ENCODE assay signal across 8 cellular contexts in the genomic region with DNA sequence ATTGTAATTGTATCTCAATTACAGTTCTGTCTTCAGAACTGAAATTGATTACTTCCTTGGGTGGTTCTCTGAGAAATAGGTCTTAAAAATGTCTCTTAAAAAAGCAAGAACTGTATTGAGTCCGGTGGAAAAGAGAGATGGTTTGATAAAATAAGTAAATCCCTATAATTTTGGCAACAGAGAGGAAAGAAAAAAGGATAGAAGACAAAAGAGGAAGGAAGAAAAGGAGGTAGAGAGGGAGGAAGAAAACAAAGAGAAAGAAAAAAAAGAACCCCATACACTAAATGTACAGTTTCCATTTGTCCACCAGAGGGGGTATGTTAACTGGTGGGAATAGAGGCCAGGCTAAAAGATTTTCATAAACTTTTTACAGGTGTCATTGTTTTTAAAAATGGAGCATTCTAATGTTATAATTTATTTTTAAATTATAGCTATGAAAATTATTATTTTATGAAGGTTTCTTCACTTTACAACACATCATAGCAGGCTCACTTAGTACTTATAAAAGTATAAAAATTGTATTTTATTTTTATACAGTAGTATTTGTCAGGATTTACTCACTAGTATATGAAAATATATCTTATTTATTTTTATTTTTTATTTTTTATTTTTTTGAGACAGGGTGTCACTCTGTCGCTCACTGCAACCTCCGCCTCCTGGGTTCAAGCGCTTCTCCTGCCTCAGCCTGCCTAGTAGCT. TPM values are rescaled to one million over a fixed set of nuclear protein-coding genes. Genes with fewer than 3 reads are reported as not detected.
DNase-seq lines count a peak whose midpoint lies in the region; ATAC-seq, FAIRE-seq and TF ChIP-seq lines count a peak whose summit lies in the region.

No MANE protein-coding gene starts in this region.

- WGBS in upper lobe of left lung, 2 donors, result 70 to 74% methylated on average over 4 of the region's 4 CpGs

- no peaks in the 10 kb centered on the region for H3K9me3 Mint-ChIP-seq in activated naive CD4-positive, alpha-beta T cell treated with anti-CD3 and anti-CD28 coated beads, Interleukin-2, amount 50 U/mL, for 72 hours

- TF ChIP-seq EP300 in upper lobe of left lung (IDR thresholded peaks at IDR 0.05), result no peak

- no peaks in the 10 kb centered on the region for H3K36me3 ChIP-seq in keratinocyte (ENCODE audit: control insufficient read depth in 2 of 2, extremely low read depth in 1 of 2, insufficient read depth in 2 of 2, low read length in 2 of 2)
- no peaks in the 10 kb centered on the region for H3K36me3 ChIP-seq in upper lobe of left lung
- H3K36me3 ChIP-seq in effector memory CD4-positive, alpha-beta T cell (ENCODE audit: control insufficient read depth, insufficient read depth, low read length), result no peaks in the 10 kb centered on the region

- dilution Hi-C loops in keratinocyte (cut with MboI; ENCODE audit: extremely low pct_ligation_motif_present, low sequenced_read_pairs), result no loop called here

- H3K27ac ChIP-seq in keratinocyte (ENCODE audit: control insufficient read depth, insufficient read depth, low read length), result no peak overlapping the region
- H3K27ac ChIP-seq in upper lobe of left lung, result no peak overlapping the region
- no peak overlapping the region for H3K27ac ChIP-seq in effector memory CD4-positive, alpha-beta T cell (ENCODE audit: insufficient read depth, low read length, poor library complexity, severe bottlenecking)

- H3K27ac Mint-ChIP-seq in activated naive CD4-positive, alpha-beta T cell treated with anti-CD3 and anti-CD28 coated beads, Interleukin-2, amount 50 U/mL, for 72 hours, result peak overlapping the region; percentile 43 to 78

- no peaks in the 10 kb centered on the region for H4K20me1 ChIP-seq in keratinocyte (ENCODE audit: control insufficient read depth, extremely low read depth, insufficient read depth, low read length)

- H3K27me3 ChIP-seq in keratinocyte (ENCODE audit: control insufficient read depth, extremely low read depth, insufficient read depth, low read length), result no peaks in the 10 kb centered on the region
- no peaks in the 10 kb centered on the region for H3K27me3 ChIP-seq in upper lobe of left lung
- no peaks in the 10 kb centered on the region for H3K27me3 ChIP-seq in effector memory CD4-positive, alpha-beta T cell (replicated peaks; ENCODE audit: control insufficient read depth, insufficient read depth, low read length, poor library complexity, severe bottlenecking)

- no peak for FAIRE-seq in keratinocyte (lab: Jason Lieb, UNC)

- H2AFZ ChIP-seq in keratinocyte (ENCODE audit: control insufficient read depth, low read length), result peak overlapping the region; percentile 75

- H3K79me2 ChIP-seq in keratinocyte (ENCODE audit: control insufficient read depth, insufficient read depth, low read length), result peaks cover 23% of the 10 kb centered on the region

- peaks cover 18 to 23% of the 10 kb centered on the region in 2 donors for H3K36me3 Mint-ChIP-seq in activated naive CD4-positive, alpha-beta T cell treated with anti-CD3 and anti-CD28 coated beads, Interleukin-2, amount 50 U/mL, for 72 hours

- H3K4me3 ChIP-seq in AG09309 (ENCODE audit: control insufficient read depth, low read depth, low read length) (no peak overlapping the region), GM12875 (ENCODE audit: low read depth, low read length) (no peak overlapping the region), keratinocyte (ENCODE audit: control insufficient read depth in 2 of 3, extremely low read depth in 1 of 3, insufficient read depth in 2 of 3, low read depth in 1 of 3, low read length in 3 of 3) (no peak overlapping the region), upper lobe of left lung (no peak overlapping the region)
- no peak overlapping the region for H3K4me3 ChIP-seq in effector memory CD4-positive, alpha-beta T cell (ENCODE audit: insufficient read depth, low read depth, low read length, poor library complexity, severe bottlenecking)

- TF ChIP-seq CTCF in AG09309 (IDR thresholded peaks at IDR 0.05; ENCODE audit: control insufficient read depth, insufficient read depth, low read depth, low read length, missing control alignments), result peak; percentile 68
- TF ChIP-seq CTCF in GM12875 (IDR thresholded peaks at IDR 0.05; ENCODE audit: borderline replicate concordance, insufficient read depth, low read depth, low read length), result peak; percentile 46; the same call in 1 of the 2 replicates
- TF ChIP-seq CTCF in keratinocyte (optimal IDR thresholded peaks at IDR 0.05 in 1 of 3, IDR thresholded peaks at IDR 0.05 in 1 of 3, conservative IDR thresholded peaks at IDR 0.05 in 1 of 3; ENCODE audit: extremely low read depth in 1 of 3, insufficient read depth in 2 of 3, low read length in 3 of 3), result peak in 2 of 3 experiments; percentile 41 to 48
- TF ChIP-seq CTCF in upper lobe of left lung (IDR thresholded peaks at IDR 0.05), result peak; percentile 16 to 74 (median 61)

- no peak overlapping the region for H3K9ac ChIP-seq in keratinocyte (ENCODE audit: control insufficient read depth, extremely low read depth, insufficient read depth, low read length)

- H3K4me2 ChIP-seq in keratinocyte (ENCODE audit: control insufficient read depth, extremely low read depth, insufficient read depth, low read depth, low read length), result peak overlapping the region; percentile 42

- H3K9me3 ChIP-seq in keratinocyte (ENCODE audit: control insufficient read depth, low read depth, low read length), result no peaks in the 10 kb centered on the region
- H3K9me3 ChIP-seq in upper lobe of left lung, result no peaks in the 10 kb centered on the region
- H3K9me3 ChIP-seq in effector memory CD4-positive, alpha-beta T cell (ENCODE audit: control insufficient read depth, low read length), result no peaks in the 10 kb centered on the region

- TF ChIP-seq POLR2A in upper lobe of left lung (IDR thresholded peaks at IDR 0.05), result no peak

- H3K4me1 ChIP-seq in keratinocyte (ENCODE audit: control insufficient read depth, extremely low read depth, insufficient read depth, low read length) (peaks cover 10% of the 10 kb centered on the region), upper lobe of left lung (peaks cover 4 to 16% (median 7%) of the 10 kb centered on the region in 4 donors)
- no peaks in the 10 kb centered on the region for H3K4me1 ChIP-seq in effector memory CD4-positive, alpha-beta T cell (ENCODE audit: control insufficient read depth, insufficient read depth, low read length, poor library complexity, severe bottlenecking)

- DNase-seq in AG09309 (ENCODE audit: low read depth) (no peak), NCI-H2227 (lab: John Stamatoyannopoulos, UW; ENCODE audit: unreplicated experiment) (peak; percentile 65), keratinocyte (ENCODE audit: low read depth, low spot score) (peak; percentile 11), upper lobe of left lung (no peak)
- DNase-seq in activated naive CD4-positive, alpha-beta T cell treated with anti-CD3 and anti-CD28 coated beads, Interleukin-2, amount 50 U/mL, for 72 hours (ENCODE audit: low spot score in 2 of 2), result no peak
- DNase-seq in effector memory CD4-positive, alpha-beta T cell, result no peak

- no peak for ATAC-seq in activated naive CD4-positive, alpha-beta T cell treated with anti-CD3 and anti-CD28 coated beads, Interleukin-2, amount 50 U/mL, for 72 hours
- ATAC-seq in upper lobe of left lung (ENCODE audit: low FRiP score in 2 of 2), result no peak
- ATAC-seq in HG03460 (IDR thresholded peaks at IDR 0.05; ENCODE audit: unreplicated experiment), result no peak

- no peaks in the 10 kb centered on the region for H3K9me1 ChIP-seq in keratinocyte (ENCODE audit: control insufficient read depth, extremely low read depth, insufficient read depth, low read length)

RNA-seq across cellular contexts. Expression of gene UBE2T, which starts 2.1 kb away (rescaled TPM):
- 100 to 1,000 TPM in 1 of 2 donors, 10 to 100 TPM in 1; 79.7 to 166 TPM for total RNA-seq in activated naive CD4-positive, alpha-beta T cell treated with anti-CD3 and anti-CD28 coated beads, Interleukin-2, amount 50 U/mL, for 72 hours
- polyA plus RNA-seq in keratinocyte, result 32.3 to 71.7 TPM (median 53.9 TPM) in 3 replicates
- 3.0 TPM for polyA plus RNA-seq in keratinocyte (2011; ENCODE audit: low read depth)
- 27.4 and 56.1 TPM in 2 replicates for polyA plus RNA-seq in keratinocyte (2011; cell fraction: cytosol; rRNA removed)
- polyA plus RNA-seq in keratinocyte (2011; cell fraction: nucleus; rRNA removed), result 25.8 and 27.3 TPM in 2 replicates
- 6.3 and 32.0 TPM in 2 replicates for polyA plus RNA-seq in keratinocyte (2012; ENCODE audit: low replicate concordance)
- polyA minus RNA-seq in keratinocyte, result 10.8 to 23.1 TPM (median 13.5 TPM) in 3 replicates
- polyA minus RNA-seq in keratinocyte (2011; cell fraction: cytosol; rRNA and poly(A)+ RNA removed), result 13.2 TPM
- 3.7 and 6.7 TPM in 2 replicates for polyA minus RNA-seq in keratinocyte (2011; cell fraction: nucleus; rRNA and poly(A)+ RNA removed)
- total RNA-seq in upper lobe of left lung, result 1 to 10 TPM in 5 of 6 donors, not detected in 1; 1.6 to 5.5 (median 4.6) TPM

RNA-seq across cellular contexts. Expression of gene PPP1R12B, which starts 4.7 kb away (rescaled TPM):
- total RNA-seq in activated naive CD4-positive, alpha-beta T cell treated with anti-CD3 and anti-CD28 coated beads, Interleukin-2, amount 50 U/mL, for 72 hours, result 10 to 100 TPM; 21.5 to 28.6 TPM
- 4.2 to 8.4 TPM (median 6.9 TPM) in 3 replicates for polyA plus RNA-seq in keratinocyte
- 7.1 TPM for polyA plus RNA-seq in keratinocyte (2011; ENCODE audit: low read depth)
- polyA plus RNA-seq in keratinocyte (2011; cell fraction: cytosol; rRNA removed), result 4.7 and 6.1 TPM in 2 replicates
- polyA plus RNA-seq in keratinocyte (2011; cell fraction: nucleus; rRNA removed), result 29.7 and 35.3 TPM in 2 replicates
- polyA plus RNA-seq in keratinocyte (2012; ENCODE audit: low replicate concordance), result 2.6 and 3.2 TPM in 2 replicates
- 13.4 to 47.6 TPM (median 40.9 TPM) in 3 replicates for polyA minus RNA-seq in keratinocyte
- polyA minus RNA-seq in keratinocyte (2011; cell fraction: cytosol; rRNA and poly(A)+ RNA removed), result 5.8 TPM
- polyA minus RNA-seq in keratinocyte (2011; cell fraction: nucleus; rRNA and poly(A)+ RNA removed), result 24.8 and 41.5 TPM in 2 replicates
- total RNA-seq in upper lobe of left lung, result 100 to 1,000 TPM in 1 of 6 donors, 10 to 100 TPM in 5; 27.6 to 120 (median 40.5) TPM

Comparison
In these comparisons a context has a peak if more than half of its experiments do, and no peak if none do; other contexts are left out.
1. DNase-seq: peak in NCI-H2227 (single experiment) and keratinocyte (single experiment); none in AG09309 (single experiment), activated naive CD4-positive, alpha-beta T cell treated with anti-CD3 and anti-CD28 coated beads, Interleukin-2, amount 50 U/mL, for 72 hours (0 of 2), upper lobe of left lung (0 of 2) and effector memory CD4-positive, alpha-beta T cell (0 of 3).
2. RNA of gene UBE2T, which starts 2.1 kb away (total RNA-seq): 79.7 to 166 TPM in activated naive CD4-positive, alpha-beta T cell treated with anti-CD3 and anti-CD28 coated beads, Interleukin-2, amount 50 U/mL, for 72 hours; 1.6 to 5.5 TPM in upper lobe of left lung; every median in the first group is over 10 times any median in the second.
3. Peak in every context shown above with its lines, with median percentiles within 50 percentile points of each other: CTCF ChIP-seq.